In the genomic region with DNA sequence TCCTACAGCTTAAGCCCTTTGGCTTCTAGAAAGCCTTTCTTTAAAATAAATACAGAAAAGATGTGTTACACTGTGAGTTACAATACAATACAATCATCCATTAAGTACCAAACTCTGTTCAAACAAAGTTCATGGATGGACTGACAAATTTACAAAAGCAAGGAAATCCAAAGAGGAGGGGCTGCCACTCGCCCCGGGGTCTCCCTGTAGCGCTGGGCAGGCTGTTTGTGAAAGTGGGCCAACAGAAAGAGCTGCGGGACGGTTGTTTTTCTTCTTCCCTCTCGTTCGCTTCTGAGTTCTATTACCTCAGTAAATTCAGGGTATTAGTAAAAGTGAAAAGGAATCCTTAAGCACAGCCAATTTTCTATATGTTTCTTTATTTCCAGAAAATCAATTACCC, we compare ENCODE assay signal across 14 cellular contexts.
"Had no signal": no experiment of that assay in that cellular context is flagged by ENCODE, and none has a peak within 500 bp of the region (broad histone marks: within the 10 kb centered on the region; RNA-seq: fewer than 3 reads in every experiment).

No MANE protein-coding gene starts in this region.

- H3K27me3 Mint-ChIP-seq: activated naive CD8-positive, alpha-beta T cell treated with anti-CD3 and anti-CD28 coated beads for 36 hours had no signal

- H3K27ac Mint-ChIP-seq: activated naive CD8-positive, alpha-beta T cell treated with anti-CD3 and anti-CD28 coated beads for 36 hours; activated T-helper 1 cell treated with anti-CD3 and anti-CD28 coated beads, Interleukin-12 subunit alpha, Interleukin-12 subunit beta, Interleukin-2, Interleukin-4 antibody, amounts not matched to agents 30 ng/mL and 10 ng/mL and 1 ng/mL, durations not matched to agents 14 hours and 24 hours and 36 hours; natural killer cell treated with Interleukin-12 subunit alpha and Interleukin-12 subunit beta and Interleukin-15 and Interleukin-18, amount 100 ng/mL, for 72 hours had no signal

- H3K36me3 ChIP-seq: left ventricle myocardium inferior, tibial artery, uterus had no signal

- H3K36me3 Mint-ChIP-seq: activated naive CD8-positive, alpha-beta T cell treated with anti-CD3 and anti-CD28 coated beads for 36 hours; natural killer cell treated with Interleukin-12 subunit alpha and Interleukin-12 subunit beta and Interleukin-15 and Interleukin-18, amount 100 ng/mL, for 72 hours had no signal

- H3K9me3 ChIP-seq: left ventricle myocardium inferior, tibial artery, uterus had no signal

- H2AFZ ChIP-seq: parathyroid adenoma had no signal

- H3K27ac ChIP-seq: left ventricle myocardium inferior, parathyroid adenoma, tibial artery, uterus had no signal

- H3K9ac ChIP-seq: parathyroid adenoma had no signal

- H3K4me3 ChIP-seq: left ventricle myocardium inferior, tibial artery, uterus had no signal

- H3K27me3 ChIP-seq: uterus had no signal

- H3K9me3 Mint-ChIP-seq: activated naive CD8-positive, alpha-beta T cell treated with anti-CD3 and anti-CD28 coated beads for 36 hours; activated T-helper 1 cell treated with anti-CD3 and anti-CD28 coated beads, Interleukin-12 subunit alpha, Interleukin-12 subunit beta, Interleukin-2, Interleukin-4 antibody, amounts not matched to agents 30 ng/mL and 10 ng/mL and 1 ng/mL, durations not matched to agents 14 hours and 24 hours and 36 hours; natural killer cell treated with Interleukin-12 subunit alpha and Interleukin-12 subunit beta and Interleukin-15 and Interleukin-18, amount 100 ng/mL, for 72 hours had no signal

- H3K4me3 Mint-ChIP-seq: activated naive CD8-positive, alpha-beta T cell treated with anti-CD3 and anti-CD28 coated beads for 36 hours; activated T-helper 1 cell treated with anti-CD3 and anti-CD28 coated beads, Interleukin-12 subunit alpha, Interleukin-12 subunit beta, Interleukin-2, Interleukin-4 antibody, amounts not matched to agents 30 ng/mL and 10 ng/mL and 1 ng/mL, durations not matched to agents 14 hours and 24 hours and 36 hours; natural killer cell treated with Interleukin-12 subunit alpha and Interleukin-12 subunit beta and Interleukin-15 and Interleukin-18, amount 100 ng/mL, for 72 hours had no signal

- H3K4me1 Mint-ChIP-seq: activated naive CD8-positive, alpha-beta T cell treated with anti-CD3 and anti-CD28 coated beads for 36 hours had no signal

- FAIRE-seq: bronchial epithelial cell, endometrium, keratinocyte had no signal

- H3K4me1 ChIP-seq: left ventricle myocardium inferior, parathyroid adenoma, tibial artery, uterus had no signal

- DNase-seq: activated CD4-positive, alpha-beta T cell treated with anti-CD3 and anti-CD28 coated beads, Interleukin-2, amount 50 U/mL, for 1 hour; activated naive CD8-positive, alpha-beta T cell treated with anti-CD3 and anti-CD28 coated beads for 36 hours; hippocampal formation; left ventricle myocardium inferior; stimulated activated CD4-positive, alpha-beta T cell treated with anti-CD3 and anti-CD28 coated beads, Interleukin-4, amount 100 ng/mL, for 24 hours; stimulated activated naive CD4-positive, alpha-beta T cell; tibial artery; uterus had no signal

- H3K79me2 ChIP-seq: parathyroid adenoma had no signal
